In the genomic region with DNA sequence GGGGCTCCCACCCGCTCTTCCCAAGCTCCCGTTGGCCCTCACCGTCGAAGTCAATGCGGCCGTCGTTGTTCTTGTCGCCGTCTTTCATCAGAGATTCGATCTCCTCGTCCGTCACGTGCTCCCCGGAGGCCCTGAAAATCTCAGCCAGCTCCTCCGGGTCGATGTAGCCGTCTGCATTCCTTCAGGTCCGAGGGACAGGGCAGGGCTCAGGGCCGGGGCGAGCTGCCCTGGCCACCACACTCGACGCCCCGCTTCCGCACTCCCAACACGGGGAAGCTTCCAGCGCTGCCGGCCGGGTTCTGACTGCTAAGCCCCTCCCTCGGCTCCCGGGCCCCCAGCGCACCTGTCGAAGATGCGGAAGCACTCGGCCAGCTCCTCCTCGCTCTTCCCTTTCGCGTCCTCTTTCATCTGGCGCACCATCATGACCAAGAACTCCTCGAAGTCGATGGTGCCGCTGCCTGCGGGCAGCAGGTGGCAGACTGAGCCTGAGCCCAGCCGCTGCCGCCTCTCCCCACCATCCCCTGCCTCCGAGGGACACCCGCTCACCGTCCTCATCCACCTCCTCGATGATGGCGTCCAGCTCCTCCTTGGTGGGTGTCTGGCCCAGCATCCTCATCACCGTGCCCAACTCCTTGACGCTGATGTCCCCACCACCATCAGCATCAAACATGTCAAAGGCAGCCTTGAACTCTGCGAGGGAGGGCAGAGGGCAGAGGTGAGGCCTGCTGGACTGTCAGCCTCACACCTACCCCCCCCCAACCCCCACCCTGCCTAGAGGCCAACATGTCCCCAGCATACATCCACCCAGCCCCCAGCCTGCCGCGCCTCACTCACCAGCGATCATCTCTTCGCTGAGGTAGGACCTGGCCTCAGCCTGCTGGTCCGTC, we compare ENCODE assay signal across 1 cellular context.
TF ChIP-seq lines count a peak whose summit lies in the region.

No MANE protein-coding gene starts in this region.

TF ChIP-seq in HepG2, 621 proteins besides CTCF, POLR2A, EP300 and RAD21 (continued from another document and continues in another):
- TF ChIP-seq, protein P1, sequence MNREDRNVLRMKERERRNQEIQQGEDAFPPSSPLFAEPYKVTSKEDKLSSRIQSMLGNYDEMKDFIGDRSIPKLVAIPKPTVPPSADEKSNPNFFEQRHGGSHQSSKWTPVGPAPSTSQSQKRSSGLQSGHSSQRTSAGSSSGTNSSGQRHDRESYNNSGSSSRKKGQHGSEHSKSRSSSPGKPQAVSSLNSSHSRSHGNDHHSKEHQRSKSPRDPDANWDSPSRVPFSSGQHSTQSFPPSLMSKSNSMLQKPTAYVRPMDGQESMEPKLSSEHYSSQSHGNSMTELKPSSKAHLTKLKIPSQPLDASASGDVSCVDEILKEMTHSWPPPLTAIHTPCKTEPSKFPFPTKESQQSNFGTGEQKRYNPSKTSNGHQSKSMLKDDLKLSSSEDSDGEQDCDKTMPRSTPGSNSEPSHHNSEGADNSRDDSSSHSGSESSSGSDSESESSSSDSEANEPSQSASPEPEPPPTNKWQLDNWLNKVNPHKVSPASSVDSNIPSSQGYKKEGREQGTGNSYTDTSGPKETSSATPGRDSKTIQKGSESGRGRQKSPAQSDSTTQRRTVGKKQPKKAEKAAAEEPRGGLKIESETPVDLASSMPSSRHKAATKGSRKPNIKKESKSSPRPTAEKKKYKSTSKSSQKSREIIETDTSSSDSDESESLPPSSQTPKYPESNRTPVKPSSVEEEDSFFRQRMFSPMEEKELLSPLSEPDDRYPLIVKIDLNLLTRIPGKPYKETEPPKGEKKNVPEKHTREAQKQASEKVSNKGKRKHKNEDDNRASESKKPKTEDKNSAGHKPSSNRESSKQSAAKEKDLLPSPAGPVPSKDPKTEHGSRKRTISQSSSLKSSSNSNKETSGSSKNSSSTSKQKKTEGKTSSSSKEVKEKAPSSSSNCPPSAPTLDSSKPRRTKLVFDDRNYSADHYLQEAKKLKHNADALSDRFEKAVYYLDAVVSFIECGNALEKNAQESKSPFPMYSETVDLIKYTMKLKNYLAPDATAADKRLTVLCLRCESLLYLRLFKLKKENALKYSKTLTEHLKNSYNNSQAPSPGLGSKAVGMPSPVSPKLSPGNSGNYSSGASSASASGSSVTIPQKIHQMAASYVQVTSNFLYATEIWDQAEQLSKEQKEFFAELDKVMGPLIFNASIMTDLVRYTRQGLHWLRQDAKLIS (CRISPR knock-in tag; IDR thresholded peaks at IDR 0.05): no peak
- TF ChIP-seq SP5 (CRISPR knock-in tag; IDR thresholded peaks at IDR 0.05; ENCODE audit: borderline replicate concordance, low read depth) (0 out of 2 replicates have a peak, but pooled peaks have one; percentile 26), HHEX (CRISPR knock-in tag; IDR thresholded peaks at IDR 0.05) (no peak), ZNF547 (CRISPR knock-in tag; IDR thresholded peaks at IDR 0.05) (peak; percentile 46; the same call in 1 of the 2 replicates), POGZ (CRISPR knock-in tag; IDR thresholded peaks at IDR 0.05) (0 out of 2 replicates have a peak, but pooled peaks have one; percentile 12), AKAP8 (CRISPR knock-in tag; IDR thresholded peaks at IDR 0.05) (peak; percentile 85), PHF20 (CRISPR knock-in tag; IDR thresholded peaks at IDR 0.05) (0 out of 2 replicates have a peak, but pooled peaks have one; percentile 10), MBNL3 (CRISPR knock-in tag; conservative IDR thresholded peaks at IDR 0.05) (no peak), ARID5B (CRISPR knock-in tag; IDR thresholded peaks at IDR 0.05) (0 out of 2 replicates have a peak, but pooled peaks have one; percentile 15), ZNF18 (CRISPR knock-in tag; IDR thresholded peaks at IDR 0.05; ENCODE audit: insufficient replicate concordance) (no peak), ZNF451 (CRISPR knock-in tag; IDR thresholded peaks at IDR 0.05) (0 out of 2 replicates have a peak, but pooled peaks have one; percentile 19), KDM1A (CRISPR knock-in tag; IDR thresholded peaks at IDR 0.05) (0 out of 2 replicates have a peak, but pooled peaks have one; percentile 41), ZNF672 (CRISPR knock-in tag; IDR thresholded peaks at IDR 0.05) (no peak), KDM3A (CRISPR knock-in tag; IDR thresholded peaks at IDR 0.05; ENCODE audit: low read depth) (peak; percentile 65; the same call in 1 of the 2 replicates), SAFB2 (CRISPR knock-in tag; IDR thresholded peaks at IDR 0.05; ENCODE audit: borderline replicate concordance, low read depth) (0 out of 2 replicates have a peak, but pooled peaks have one; percentile 43), KDM2A (CRISPR knock-in tag; IDR thresholded peaks at IDR 0.05; ENCODE audit: borderline replicate concordance, low read depth) (peak; percentile 73; the same call in 1 of the 2 replicates), ZC3H13 (CRISPR knock-in tag; IDR thresholded peaks at IDR 0.05) (no peak), PCBP1 (IDR thresholded peaks at IDR 0.05; ENCODE audit: borderline replicate concordance, low read depth, low read length) (peak; percentile 91; the same call in 1 of the 2 replicates)
- TF ChIP-seq, protein P2, sequence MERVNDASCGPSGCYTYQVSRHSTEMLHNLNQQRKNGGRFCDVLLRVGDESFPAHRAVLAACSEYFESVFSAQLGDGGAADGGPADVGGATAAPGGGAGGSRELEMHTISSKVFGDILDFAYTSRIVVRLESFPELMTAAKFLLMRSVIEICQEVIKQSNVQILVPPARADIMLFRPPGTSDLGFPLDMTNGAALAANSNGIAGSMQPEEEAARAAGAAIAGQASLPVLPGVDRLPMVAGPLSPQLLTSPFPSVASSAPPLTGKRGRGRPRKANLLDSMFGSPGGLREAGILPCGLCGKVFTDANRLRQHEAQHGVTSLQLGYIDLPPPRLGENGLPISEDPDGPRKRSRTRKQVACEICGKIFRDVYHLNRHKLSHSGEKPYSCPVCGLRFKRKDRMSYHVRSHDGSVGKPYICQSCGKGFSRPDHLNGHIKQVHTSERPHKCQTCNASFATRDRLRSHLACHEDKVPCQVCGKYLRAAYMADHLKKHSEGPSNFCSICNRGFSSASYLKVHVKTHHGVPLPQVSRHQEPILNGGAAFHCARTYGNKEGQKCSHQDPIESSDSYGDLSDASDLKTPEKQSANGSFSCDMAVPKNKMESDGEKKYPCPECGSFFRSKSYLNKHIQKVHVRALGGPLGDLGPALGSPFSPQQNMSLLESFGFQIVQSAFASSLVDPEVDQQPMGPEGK (CRISPR knock-in tag; IDR thresholded peaks at IDR 0.05): peak; percentile 70
- TF ChIP-seq, protein P3, sequence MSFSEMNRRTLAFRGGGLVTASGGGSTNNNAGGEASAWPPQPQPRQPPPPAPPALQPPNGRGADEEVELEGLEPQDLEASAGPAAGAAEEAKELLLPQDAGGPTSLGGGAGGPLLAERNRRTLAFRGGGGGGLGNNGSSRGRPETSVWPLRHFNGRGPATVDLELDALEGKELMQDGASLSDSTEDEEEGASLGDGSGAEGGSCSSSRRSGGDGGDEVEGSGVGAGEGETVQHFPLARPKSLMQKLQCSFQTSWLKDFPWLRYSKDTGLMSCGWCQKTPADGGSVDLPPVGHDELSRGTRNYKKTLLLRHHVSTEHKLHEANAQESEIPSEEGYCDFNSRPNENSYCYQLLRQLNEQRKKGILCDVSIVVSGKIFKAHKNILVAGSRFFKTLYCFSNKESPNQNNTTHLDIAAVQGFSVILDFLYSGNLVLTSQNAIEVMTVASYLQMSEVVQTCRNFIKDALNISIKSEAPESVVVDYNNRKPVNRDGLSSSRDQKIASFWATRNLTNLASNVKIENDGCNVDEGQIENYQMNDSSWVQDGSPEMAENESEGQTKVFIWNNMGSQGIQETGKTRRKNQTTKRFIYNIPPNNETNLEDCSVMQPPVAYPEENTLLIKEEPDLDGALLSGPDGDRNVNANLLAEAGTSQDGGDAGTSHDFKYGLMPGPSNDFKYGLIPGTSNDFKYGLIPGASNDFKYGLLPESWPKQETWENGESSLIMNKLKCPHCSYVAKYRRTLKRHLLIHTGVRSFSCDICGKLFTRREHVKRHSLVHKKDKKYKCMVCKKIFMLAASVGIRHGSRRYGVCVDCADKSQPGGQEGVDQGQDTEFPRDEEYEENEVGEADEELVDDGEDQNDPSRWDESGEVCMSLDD (CRISPR knock-in tag; IDR thresholded peaks at IDR 0.05; ENCODE audit: borderline replicate concordance): no peak
- TF ChIP-seq, protein P4, sequence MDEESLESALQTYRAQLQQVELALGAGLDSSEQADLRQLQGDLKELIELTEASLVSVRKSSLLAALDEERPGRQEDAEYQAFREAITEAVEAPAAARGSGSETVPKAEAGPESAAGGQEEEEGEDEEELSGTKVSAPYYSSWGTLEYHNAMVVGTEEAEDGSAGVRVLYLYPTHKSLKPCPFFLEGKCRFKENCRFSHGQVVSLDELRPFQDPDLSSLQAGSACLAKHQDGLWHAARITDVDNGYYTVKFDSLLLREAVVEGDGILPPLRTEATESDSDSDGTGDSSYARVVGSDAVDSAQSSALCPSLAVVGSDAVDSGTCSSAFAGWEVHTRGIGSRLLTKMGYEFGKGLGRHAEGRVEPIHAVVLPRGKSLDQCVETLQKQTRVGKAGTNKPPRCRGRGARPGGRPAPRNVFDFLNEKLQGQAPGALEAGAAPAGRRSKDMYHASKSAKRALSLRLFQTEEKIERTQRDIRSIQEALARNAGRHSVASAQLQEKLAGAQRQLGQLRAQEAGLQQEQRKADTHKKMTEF (CRISPR knock-in tag; IDR thresholded peaks at IDR 0.05): peak; percentile 35; the same call in 1 of the 2 replicates
- TF ChIP-seq, protein P5, sequence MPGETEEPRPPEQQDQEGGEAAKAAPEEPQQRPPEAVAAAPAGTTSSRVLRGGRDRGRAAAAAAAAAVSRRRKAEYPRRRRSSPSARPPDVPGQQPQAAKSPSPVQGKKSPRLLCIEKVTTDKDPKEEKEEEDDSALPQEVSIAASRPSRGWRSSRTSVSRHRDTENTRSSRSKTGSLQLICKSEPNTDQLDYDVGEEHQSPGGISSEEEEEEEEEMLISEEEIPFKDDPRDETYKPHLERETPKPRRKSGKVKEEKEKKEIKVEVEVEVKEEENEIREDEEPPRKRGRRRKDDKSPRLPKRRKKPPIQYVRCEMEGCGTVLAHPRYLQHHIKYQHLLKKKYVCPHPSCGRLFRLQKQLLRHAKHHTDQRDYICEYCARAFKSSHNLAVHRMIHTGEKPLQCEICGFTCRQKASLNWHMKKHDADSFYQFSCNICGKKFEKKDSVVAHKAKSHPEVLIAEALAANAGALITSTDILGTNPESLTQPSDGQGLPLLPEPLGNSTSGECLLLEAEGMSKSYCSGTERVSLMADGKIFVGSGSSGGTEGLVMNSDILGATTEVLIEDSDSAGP (CRISPR knock-in tag; IDR thresholded peaks at IDR 0.05; ENCODE audit: borderline replicate concordance): peak; percentile 65; the same call in 1 of the 2 replicates
- TF ChIP-seq, protein P6, sequence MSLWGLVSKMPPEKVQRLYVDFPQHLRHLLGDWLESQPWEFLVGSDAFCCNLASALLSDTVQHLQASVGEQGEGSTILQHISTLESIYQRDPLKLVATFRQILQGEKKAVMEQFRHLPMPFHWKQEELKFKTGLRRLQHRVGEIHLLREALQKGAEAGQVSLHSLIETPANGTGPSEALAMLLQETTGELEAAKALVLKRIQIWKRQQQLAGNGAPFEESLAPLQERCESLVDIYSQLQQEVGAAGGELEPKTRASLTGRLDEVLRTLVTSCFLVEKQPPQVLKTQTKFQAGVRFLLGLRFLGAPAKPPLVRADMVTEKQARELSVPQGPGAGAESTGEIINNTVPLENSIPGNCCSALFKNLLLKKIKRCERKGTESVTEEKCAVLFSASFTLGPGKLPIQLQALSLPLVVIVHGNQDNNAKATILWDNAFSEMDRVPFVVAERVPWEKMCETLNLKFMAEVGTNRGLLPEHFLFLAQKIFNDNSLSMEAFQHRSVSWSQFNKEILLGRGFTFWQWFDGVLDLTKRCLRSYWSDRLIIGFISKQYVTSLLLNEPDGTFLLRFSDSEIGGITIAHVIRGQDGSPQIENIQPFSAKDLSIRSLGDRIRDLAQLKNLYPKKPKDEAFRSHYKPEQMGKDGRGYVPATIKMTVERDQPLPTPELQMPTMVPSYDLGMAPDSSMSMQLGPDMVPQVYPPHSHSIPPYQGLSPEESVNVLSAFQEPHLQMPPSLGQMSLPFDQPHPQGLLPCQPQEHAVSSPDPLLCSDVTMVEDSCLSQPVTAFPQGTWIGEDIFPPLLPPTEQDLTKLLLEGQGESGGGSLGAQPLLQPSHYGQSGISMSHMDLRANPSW (CRISPR knock-in tag; IDR thresholded peaks at IDR 0.05; ENCODE audit: borderline replicate concordance): no peak
